32 cellular contexts compared by ENCODE assay signal in the genomic region with DNA sequence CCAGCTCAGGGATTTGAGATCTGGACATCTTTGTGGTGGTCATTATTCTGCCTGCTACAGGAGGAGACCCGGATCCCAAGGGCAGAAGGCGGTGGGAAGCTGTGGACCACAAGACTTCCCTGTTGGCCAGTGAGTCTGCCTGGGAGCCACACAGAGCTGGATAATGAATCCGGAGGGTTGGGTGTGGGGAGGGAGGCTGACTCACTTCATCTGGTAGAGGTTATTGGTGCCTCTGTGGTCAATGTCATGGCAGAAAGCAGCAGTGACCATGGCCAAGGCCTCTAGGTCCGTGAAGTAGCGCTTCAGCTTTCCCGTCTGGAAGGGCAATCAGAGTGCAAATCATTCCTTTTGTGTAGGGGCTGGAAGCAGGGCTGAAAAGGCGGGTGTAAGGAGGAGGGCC. TPM values are rescaled to one million over a fixed set of nuclear protein-coding genes. Genes with fewer than 3 reads are reported as not detected.
DNase-seq lines count a peak whose midpoint lies in the region; ATAC-seq and TF ChIP-seq lines count a peak whose summit lies in the region.
"Had no signal": no experiment of that assay in that cellular context is flagged by ENCODE, and none has a peak within 500 bp of the region (broad histone marks: within the 10 kb centered on the region; RNA-seq: fewer than 3 reads in every experiment).

No MANE protein-coding gene starts in this region.

- H3K4me3 ChIP-seq in fibroblast of mammary gland (ENCODE audit: control insufficient read depth, low read depth, low read length) (no peak overlapping the region), osteoblast (ENCODE audit: insufficient read depth, low read length) (no peak overlapping the region), spleen (no peak overlapping the region), right cardiac atrium (ENCODE audit: low read length) (no peak overlapping the region)
- H3K4me3 ChIP-seq: heart right ventricle, lower lobe of right lung, Peyer's patch, sigmoid colon, thyroid gland had no signal

- H3K9me3 ChIP-seq in osteoblast (ENCODE audit: low read depth, low read length) = no peaks in the 10 kb centered on the region
- H3K9me3 ChIP-seq in spleen = no peaks in the 10 kb centered on the region
- no peaks in the 10 kb centered on the region for H3K9me3 ChIP-seq in right cardiac atrium (ENCODE audit: control insufficient read depth, low read length)
- H3K9me3 ChIP-seq: heart right ventricle, lower lobe of right lung, Peyer's patch, sigmoid colon, SK-N-SH, thyroid gland had no signal

- no peaks in the 10 kb centered on the region for H3K79me2 ChIP-seq in osteoblast (ENCODE audit: insufficient read depth, low read length)
- H3K79me2 ChIP-seq: parathyroid adenoma had no signal

- H4K20me1 ChIP-seq in osteoblast (ENCODE audit: insufficient read depth, low read length) = no peaks in the 10 kb centered on the region

- H3K27me3 ChIP-seq in osteoblast (ENCODE audit: insufficient read depth, low read length) (no peaks in the 10 kb centered on the region), spleen (replicated peaks in 1 of 7) (no peaks in the 10 kb centered on the region), right cardiac atrium (ENCODE audit: control insufficient read depth, insufficient read depth) (no peaks in the 10 kb centered on the region)
- H3K27me3 ChIP-seq: heart right ventricle, Peyer's patch, sigmoid colon, thyroid gland had no signal

- peak overlapping the region; percentile 53 for H2AFZ ChIP-seq in osteoblast (ENCODE audit: low read length)

- no peak for TF ChIP-seq POLR2A in spleen (IDR thresholded peaks at IDR 0.05)

- WGBS in spleen, 5 donors = 89 to 96% (median 91%) methylated on average over 7 of the region's 7 CpGs
- 92% methylated on average over 7 of the region's 7 CpGs for WGBS in right cardiac atrium

- peak overlapping the region; percentile 64 for H3K4me2 ChIP-seq in osteoblast (ENCODE audit: insufficient read depth, low read length)
- H3K4me2 ChIP-seq: SK-N-SH had no signal

- H3K27ac ChIP-seq in osteoblast (ENCODE audit: low read depth, low read length) = peak overlapping the region; percentile 53
- no peak overlapping the region for H3K27ac ChIP-seq in spleen
- H3K27ac ChIP-seq in right cardiac atrium (ENCODE audit: low read length) = no peak overlapping the region
- H3K27ac ChIP-seq: heart right ventricle, lower lobe of right lung, parathyroid adenoma, sigmoid colon, thyroid gland had no signal

- DNase-seq in EL (peak; percentile 58), amniotic epithelial cell (ENCODE audit: low read depth) (peak; percentile 69), fibroblast of mammary gland (ENCODE audit: low read depth) (peak; percentile 53), osteoblast (ENCODE audit: insufficient read length, low spot score, missing footprints) (no peak), spleen (no peak), right cardiac atrium (no peak)
- DNase-seq in activated CD4-positive, alpha-beta T cell treated with anti-CD3 and anti-CD28 coated beads for 4 hours = no peak
- DNase-seq in central memory CD4-positive, alpha-beta T cell = no peak
- DNase-seq: activated CD4-positive, alpha-beta T cell treated with anti-CD3 and anti-CD28 coated beads, Interleukin-2, amount 50 U/mL, for 48 hours; activated gamma-delta T cell treated with Interleukin-2 at 50 U/mL for 16 hours; activated T-cell treated with anti-CD3 and anti-CD28 coated beads for 4 hours; AML-193; amygdala; cerebellar nuclear complex; DMS79 treated with DMSO at 0.1 percent for 48 hours; effector memory CD8-positive, alpha-beta T cell; HCEC 1CT; heart right ventricle; lower lobe of right lung; naive B cell; NCI-H1417; NCI-H2107; NK-92 treated with Interleukin-12 subunit alpha and Interleukin-12 subunit beta, amount 100 ng/mL, for 24 hours; Peyer's patch; sigmoid colon; SK-N-SH; stimulated activated CD4-positive, alpha-beta T cell treated with anti-CD3 and anti-CD28 coated beads, Interleukin-2, amount 100 ng/mL, for 24 hours; stimulated activated naive CD4-positive, alpha-beta T cell; thyroid gland had no signal

- no peak for ATAC-seq in right cardiac atrium
- ATAC-seq: effector memory CD8-positive, alpha-beta T cell; heart right ventricle had no signal

- intact Hi-C loops in spleen (cut with DNase I; ENCODE audit: low total_unique reads) (no loop called here), right cardiac atrium (cut with DNase I) (no loop called here)

- H3K36me3 ChIP-seq in osteoblast (ENCODE audit: insufficient read depth, low read length) (no peaks in the 10 kb centered on the region), spleen (no peaks in the 10 kb centered on the region)
- H3K36me3 ChIP-seq: heart right ventricle, lower lobe of right lung, Peyer's patch, sigmoid colon, thyroid gland had no signal

- no peak for TF ChIP-seq CTCF in fibroblast of mammary gland (conservative IDR thresholded peaks at IDR 0.05; ENCODE audit: control insufficient read depth, insufficient read depth, low read depth, low read length)
- no peak for TF ChIP-seq CTCF in osteoblast (IDR thresholded peaks at IDR 0.05; ENCODE audit: extremely low read depth, low read depth, low read length)
- no peak for TF ChIP-seq CTCF in spleen (IDR thresholded peaks at IDR 0.05 in 8 of 11, conservative IDR thresholded peaks at IDR 0.05 in 3 of 11)

- H3K4me1 ChIP-seq in osteoblast (ENCODE audit: insufficient read depth, low read length) (peaks cover 26% of the 10 kb centered on the region), spleen (no peaks in the 10 kb centered on the region), right cardiac atrium (ENCODE audit: control insufficient read depth, insufficient read depth, low read length) (no peaks in the 10 kb centered on the region)
- H3K4me1 ChIP-seq: lower lobe of right lung, thyroid gland had no signal

RNA-seq across cellular contexts. Expression of gene PDE6A, which starts 58.5 kb away (rescaled TPM):
- total RNA-seq in osteoblast = under 0.01 TPM in 2 replicates
- total RNA-seq in spleen = not detected
- polyA plus RNA-seq in spleen = not detected
- total RNA-seq in right cardiac atrium = under 1 TPM in 2 of 4 donors, not detected in 2; 0.06 to 0.11 TPM
- 0.07 TPM for polyA plus RNA-seq in right cardiac atrium
- total RNA-seq: lower lobe of right lung; Peyer's patch; sigmoid colon; T-helper 2 cell treated with Interferon-gamma antibody and Interleukin-4, amounts not matched to agents 100 ng/mL and 5 ng/mL, for 36 hours; thyroid gland had no signal
- polyA plus RNA-seq: fibroblast of lung had no signal

Comparison
In these comparisons a context has a peak if more than half of its experiments do, and no peak if none do; other contexts are left out.
1. DNase-seq: peak in EL (single experiment), amniotic epithelial cell (single experiment) and fibroblast of mammary gland (single experiment); none in osteoblast (single experiment), activated CD4-positive, alpha-beta T cell treated with anti-CD3 and anti-CD28 coated beads for 4 hours (0 of 2), spleen (single experiment), right cardiac atrium (0 of 3) and central memory CD4-positive, alpha-beta T cell (single experiment).